In genomic region chr6:112086744-112087135, GRCh38 we compare ENCODE assay signal across 8 cellular contexts. TPM values are rescaled to one million over a fixed set of nuclear protein-coding genes. Genes with fewer than 3 reads are reported as not detected.
A peak's percentile ranks its signal among the peaks of the same experiment; 100 is the strongest.
DNase-seq lines count a peak whose midpoint lies in the region; ATAC-seq, FAIRE-seq and TF ChIP-seq lines count a peak whose summit lies in the region.

No MANE protein-coding gene starts in this region.

- no peak for FAIRE-seq in small intestine (lab: Jason Lieb, UNC)

- TF ChIP-seq CTCF in AG09319 (IDR thresholded peaks at IDR 0.05; ENCODE audit: low read depth, low read length): peak; percentile 30
- TF ChIP-seq CTCF in ascending aorta (IDR thresholded peaks at IDR 0.05): no peak

- no peak overlapping the region for H3K4me3 Mint-ChIP-seq in activated CD4-positive, alpha-beta T cell treated with anti-CD3 and anti-CD28 coated beads, Interleukin-2, amount 10 ng/mL, durations not matched to agents 24 days and 14 days

- ATAC-seq in GM18508 (IDR thresholded peaks at IDR 0.05; ENCODE audit: insufficient read depth, unreplicated experiment) (peak; percentile 15), HG02943 (IDR thresholded peaks at IDR 0.05; ENCODE audit: low read depth, unreplicated experiment) (peak; percentile 32)

- H3K36me3 Mint-ChIP-seq in activated CD4-positive, alpha-beta T cell treated with anti-CD3 and anti-CD28 coated beads, Interleukin-2, amount 10 ng/mL, durations not matched to agents 24 days and 14 days (ENCODE audit: low read depth): peaks cover 7% of the 10 kb centered on the region

- H3K4me1 Mint-ChIP-seq in activated CD4-positive, alpha-beta T cell treated with anti-CD3 and anti-CD28 coated beads, Interleukin-2, amount 10 ng/mL, durations not matched to agents 24 days and 14 days: peaks cover 7% of the 10 kb centered on the region

- no peaks in the 10 kb centered on the region for H3K9me3 Mint-ChIP-seq in activated CD4-positive, alpha-beta T cell treated with anti-CD3 and anti-CD28 coated beads, Interleukin-2, amount 10 ng/mL, durations not matched to agents 24 days and 14 days

- H3K36me3 ChIP-seq in ascending aorta (no peaks in the 10 kb centered on the region), small intestine (ENCODE audit: control insufficient read depth in 2 of 2, insufficient read depth in 2 of 2, low read length in 2 of 2) (no peaks in the 10 kb centered on the region)

- H3K9me3 ChIP-seq in ascending aorta (no peaks in the 10 kb centered on the region), small intestine (ENCODE audit: control insufficient read depth, low read depth) (no peaks in the 10 kb centered on the region)

- H3K27ac ChIP-seq in ascending aorta: peak overlapping the region; percentile 73 to 76
- H3K27ac ChIP-seq in small intestine (ENCODE audit: low read depth in 1 of 2, low read length in 1 of 2): peak overlapping the region; percentile 49 to 86

- intact Hi-C loops in ascending aorta (cut with DNase I): loop anchor here (5.0 kb wide), 1 partner anchor 226 kb away; no protein-coding TSS in a partner anchor
- intact Hi-C loops in activated CD4-positive, alpha-beta T cell treated with anti-CD3 and anti-CD28 coated beads, Interleukin-2, amount 10 ng/mL, durations not matched to agents 24 days and 14 days (cut with micrococcal nuclease): loop anchor here (1.0 to 5.0 kb wide), 4 partner anchors 68 to 604 kb away; partner anchors contain the start of genes FYN and REV3L

- H3K27me3 Mint-ChIP-seq in activated CD4-positive, alpha-beta T cell treated with anti-CD3 and anti-CD28 coated beads, Interleukin-2, amount 10 ng/mL, durations not matched to agents 24 days and 14 days: peaks cover 29% of the 10 kb centered on the region

- 0% methylated on average over 8 of the region's 8 CpGs for WGBS in small intestine, 3 donors

- H3K4me1 ChIP-seq in ascending aorta (peaks cover 0 to 2% of the 10 kb centered on the region in 2 donors), small intestine (ENCODE audit: control insufficient read depth in 2 of 2, insufficient read depth in 1 of 2, low read depth in 1 of 2, low read length in 1 of 2) (no peaks in the 10 kb centered on the region)

- DNase-seq in AG09319 (ENCODE audit: extremely low read depth, low read depth) (peak; percentile 3), NCI-H1694 treated with DMSO at 0.1 percent for 48 hours (lab: John Stamatoyannopoulos, UW) (peak; percentile 40), ascending aorta (ENCODE audit: low spot score in 2 of 2) (no peak), small intestine (no peak)
- no peak for DNase-seq in activated CD4-positive, alpha-beta T cell treated with anti-CD3 and anti-CD28 coated beads, Interleukin-2, amount 10 ng/mL, durations not matched to agents 24 days and 14 days

- H3K4me3 ChIP-seq in ascending aorta: peak overlapping the region; percentile 71 to 91
- peak overlapping the region; percentile 91 for H3K4me3 ChIP-seq in iPS-11a (ENCODE audit: low read depth, low read length)
- peak overlapping the region; percentile 68 to 84 for H3K4me3 ChIP-seq in small intestine (ENCODE audit: low read depth in 1 of 2, low read length in 2 of 2)

- H3K27me3 ChIP-seq in ascending aorta: no peaks in the 10 kb centered on the region
- H3K27me3 ChIP-seq in small intestine (ENCODE audit: control insufficient read depth in 2 of 2, insufficient read depth in 2 of 2, low read length in 2 of 2): no peaks in the 10 kb centered on the region

- no peak overlapping the region for H3K27ac Mint-ChIP-seq in activated CD4-positive, alpha-beta T cell treated with anti-CD3 and anti-CD28 coated beads, Interleukin-2, amount 10 ng/mL, durations not matched to agents 24 days and 14 days

RNA-seq across cellular contexts. Expression of gene TUBE1, which starts 0.5 kb away (rescaled TPM):
- total RNA-seq in ascending aorta: 6.0 TPM
- 10 to 100 TPM in 1 of 3 donors, 1 to 10 TPM in 2; 4.9 to 13.6 (median 6.0) TPM for polyA plus RNA-seq in small intestine
- 24.3 and 30.1 TPM in 2 replicates for total RNA-seq in activated CD4-positive, alpha-beta T cell treated with anti-CD3 and anti-CD28 coated beads, Interleukin-2, amount 10 ng/mL, durations not matched to agents 24 days and 14 days

RNA-seq across cellular contexts. Expression of gene FAM229B, which starts 0.7 kb away (rescaled TPM):
- total RNA-seq in ascending aorta: 5.5 TPM
- 1 to 10 TPM in 2 of 3 donors, not detected in 1; 5.3 to 7.6 TPM for polyA plus RNA-seq in small intestine
- total RNA-seq in activated CD4-positive, alpha-beta T cell treated with anti-CD3 and anti-CD28 coated beads, Interleukin-2, amount 10 ng/mL, durations not matched to agents 24 days and 14 days: 0.91 and 0.97 TPM in 2 replicates

RNA-seq across cellular contexts. Expression of gene CCN6, which starts 32.8 kb away (rescaled TPM):
- not detected for total RNA-seq in ascending aorta
- polyA plus RNA-seq in small intestine: not detected
- 0.26 and 0.72 TPM in 2 replicates for total RNA-seq in activated CD4-positive, alpha-beta T cell treated with anti-CD3 and anti-CD28 coated beads, Interleukin-2, amount 10 ng/mL, durations not matched to agents 24 days and 14 days

Comparison
In these comparisons a context has a peak if more than half of its experiments do, and no peak if none do; other contexts are left out.
1. DNase-seq: peak in AG09319 (single experiment) and NCI-H1694 treated with DMSO at 0.1 percent for 48 hours (single experiment); none in ascending aorta (0 of 2), small intestine (single experiment) and activated CD4-positive, alpha-beta T cell treated with anti-CD3 and anti-CD28 coated beads, Interleukin-2, amount 10 ng/mL, durations not matched to agents 24 days and 14 days (single experiment).
2. Peak in every context shown above with its lines, with median percentiles within 50 percentile points of each other: H3K4me3 ChIP-seq.